Comparison of ENCODE assay signal across 2 cellular contexts in genomic region chrX:131752493-131753198, GRCh38.
TF ChIP-seq lines count a peak whose summit lies in the region.

No MANE protein-coding gene starts in this region.

TF ChIP-seq in liver, 16 proteins besides CTCF, POLR2A, EP300 and RAD21 (continued from another document):
- TF ChIP-seq, protein P1, sequence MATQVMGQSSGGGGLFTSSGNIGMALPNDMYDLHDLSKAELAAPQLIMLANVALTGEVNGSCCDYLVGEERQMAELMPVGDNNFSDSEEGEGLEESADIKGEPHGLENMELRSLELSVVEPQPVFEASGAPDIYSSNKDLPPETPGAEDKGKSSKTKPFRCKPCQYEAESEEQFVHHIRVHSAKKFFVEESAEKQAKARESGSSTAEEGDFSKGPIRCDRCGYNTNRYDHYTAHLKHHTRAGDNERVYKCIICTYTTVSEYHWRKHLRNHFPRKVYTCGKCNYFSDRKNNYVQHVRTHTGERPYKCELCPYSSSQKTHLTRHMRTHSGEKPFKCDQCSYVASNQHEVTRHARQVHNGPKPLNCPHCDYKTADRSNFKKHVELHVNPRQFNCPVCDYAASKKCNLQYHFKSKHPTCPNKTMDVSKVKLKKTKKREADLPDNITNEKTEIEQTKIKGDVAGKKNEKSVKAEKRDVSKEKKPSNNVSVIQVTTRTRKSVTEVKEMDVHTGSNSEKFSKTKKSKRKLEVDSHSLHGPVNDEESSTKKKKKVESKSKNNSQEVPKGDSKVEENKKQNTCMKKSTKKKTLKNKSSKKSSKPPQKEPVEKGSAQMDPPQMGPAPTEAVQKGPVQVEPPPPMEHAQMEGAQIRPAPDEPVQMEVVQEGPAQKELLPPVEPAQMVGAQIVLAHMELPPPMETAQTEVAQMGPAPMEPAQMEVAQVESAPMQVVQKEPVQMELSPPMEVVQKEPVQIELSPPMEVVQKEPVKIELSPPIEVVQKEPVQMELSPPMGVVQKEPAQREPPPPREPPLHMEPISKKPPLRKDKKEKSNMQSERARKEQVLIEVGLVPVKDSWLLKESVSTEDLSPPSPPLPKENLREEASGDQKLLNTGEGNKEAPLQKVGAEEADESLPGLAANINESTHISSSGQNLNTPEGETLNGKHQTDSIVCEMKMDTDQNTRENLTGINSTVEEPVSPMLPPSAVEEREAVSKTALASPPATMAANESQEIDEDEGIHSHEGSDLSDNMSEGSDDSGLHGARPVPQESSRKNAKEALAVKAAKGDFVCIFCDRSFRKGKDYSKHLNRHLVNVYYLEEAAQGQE (IDR thresholded peaks at IDR 0.05) = no peak
- TF ChIP-seq HNF4G (IDR thresholded peaks at IDR 0.05) (no peak), YY1 (IDR thresholded peaks at IDR 0.05) (no peak), GABPA (IDR thresholded peaks at IDR 0.05 in 1 of 2, conservative IDR thresholded peaks at IDR 0.05 in 1 of 2) (no peak), EGR1 (IDR thresholded peaks at IDR 0.05; ENCODE audit: low read depth in 2 of 2) (no peak), MAX (IDR thresholded peaks at IDR 0.05) (no peak), ZBTB33 (IDR thresholded peaks at IDR 0.05) (no peak), SP1 (IDR thresholded peaks at IDR 0.05) (peak; percentile 45)

TF ChIP-seq in HepG2, 621 proteins besides CTCF, POLR2A, EP300 and RAD21 (continued from another document):
- TF ChIP-seq TFDP2 (CRISPR knock-in tag; IDR thresholded peaks at IDR 0.05) (no peak), MIER3 (CRISPR knock-in tag; IDR thresholded peaks at IDR 0.05; ENCODE audit: borderline replicate concordance) (no peak), MAX (IDR thresholded peaks at IDR 0.05) (no peak)
